In the genomic region with DNA sequence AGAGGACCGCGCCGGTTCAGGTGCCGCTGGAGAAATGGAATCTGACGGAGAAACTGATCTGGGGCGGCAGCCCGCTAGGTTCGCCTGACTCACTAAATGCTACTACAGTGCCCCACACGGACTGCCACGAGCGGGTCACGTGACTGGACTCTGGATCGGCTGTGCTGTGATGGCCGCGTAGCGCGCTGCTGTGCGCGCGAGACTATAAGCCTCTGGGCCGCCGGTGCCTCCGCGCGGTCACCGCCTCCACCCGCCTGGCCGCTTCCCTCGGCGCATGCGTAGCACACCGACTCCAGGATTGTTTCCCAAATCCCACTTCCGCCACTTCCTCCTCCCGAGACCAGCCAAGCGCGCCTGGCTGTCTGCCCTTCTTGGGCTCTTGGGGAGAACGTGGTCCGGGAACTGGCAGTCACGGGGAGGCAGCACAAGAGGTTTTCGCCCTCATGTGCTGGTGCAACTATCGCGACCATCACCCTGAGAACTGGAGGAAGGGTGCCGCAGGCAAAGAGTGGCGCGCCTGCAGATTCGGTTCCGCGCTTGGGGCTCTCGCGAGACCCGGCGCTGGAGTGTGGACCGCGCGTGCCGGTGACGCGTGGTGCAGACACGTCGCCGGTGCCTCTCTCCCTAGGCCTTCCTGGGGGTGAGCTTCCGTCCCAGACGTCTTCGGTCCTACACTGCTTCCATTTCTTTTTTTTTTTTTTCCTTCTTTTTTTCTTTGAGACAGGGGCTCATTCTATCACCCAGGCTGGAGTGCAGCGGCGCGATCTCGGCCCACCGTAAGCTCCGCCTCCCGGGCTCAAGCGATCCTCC, we compare ENCODE assay signal across 1 cellular context.
TF ChIP-seq lines count a peak whose summit lies in the region.

No MANE protein-coding gene starts in this region.

TF ChIP-seq in HepG2, 621 proteins besides CTCF, POLR2A, EP300 and RAD21 (continued from another document and continues in another):
- TF ChIP-seq, protein P1, sequence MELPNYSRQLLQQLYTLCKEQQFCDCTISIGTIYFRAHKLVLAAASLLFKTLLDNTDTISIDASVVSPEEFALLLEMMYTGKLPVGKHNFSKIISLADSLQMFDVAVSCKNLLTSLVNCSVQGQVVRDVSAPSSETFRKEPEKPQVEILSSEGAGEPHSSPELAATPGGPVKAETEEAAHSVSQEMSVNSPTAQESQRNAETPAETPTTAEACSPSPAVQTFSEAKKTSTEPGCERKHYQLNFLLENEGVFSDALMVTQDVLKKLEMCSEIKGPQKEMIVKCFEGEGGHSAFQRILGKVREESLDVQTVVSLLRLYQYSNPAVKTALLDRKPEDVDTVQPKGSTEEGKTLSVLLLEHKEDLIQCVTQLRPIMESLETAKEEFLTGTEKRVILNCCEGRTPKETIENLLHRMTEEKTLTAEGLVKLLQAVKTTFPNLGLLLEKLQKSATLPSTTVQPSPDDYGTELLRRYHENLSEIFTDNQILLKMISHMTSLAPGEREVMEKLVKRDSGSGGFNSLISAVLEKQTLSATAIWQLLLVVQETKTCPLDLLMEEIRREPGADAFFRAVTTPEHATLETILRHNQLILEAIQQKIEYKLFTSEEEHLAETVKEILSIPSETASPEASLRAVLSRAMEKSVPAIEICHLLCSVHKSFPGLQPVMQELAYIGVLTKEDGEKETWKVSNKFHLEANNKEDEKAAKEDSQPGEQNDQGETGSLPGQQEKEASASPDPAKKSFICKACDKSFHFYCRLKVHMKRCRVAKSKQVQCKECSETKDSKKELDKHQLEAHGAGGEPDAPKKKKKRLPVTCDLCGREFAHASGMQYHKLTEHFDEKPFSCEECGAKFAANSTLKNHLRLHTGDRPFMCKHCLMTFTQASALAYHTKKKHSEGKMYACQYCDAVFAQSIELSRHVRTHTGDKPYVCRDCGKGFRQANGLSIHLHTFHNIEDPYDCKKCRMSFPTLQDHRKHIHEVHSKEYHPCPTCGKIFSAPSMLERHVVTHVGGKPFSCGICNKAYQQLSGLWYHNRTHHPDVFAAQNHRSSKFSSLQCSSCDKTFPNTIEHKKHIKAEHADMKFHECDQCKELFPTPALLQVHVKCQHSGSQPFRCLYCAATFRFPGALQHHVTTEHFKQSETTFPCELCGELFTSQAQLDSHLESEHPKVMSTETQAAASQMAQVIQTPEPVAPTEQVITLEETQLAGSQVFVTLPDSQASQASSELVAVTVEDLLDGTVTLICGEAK (IDR thresholded peaks at IDR 0.05), result no peak
- TF ChIP-seq, protein P1 (CRISPR knock-in tag; IDR thresholded peaks at IDR 0.05), result peak; percentile 68; the same call in 1 of the 2 replicates
- TF ChIP-seq, protein P2, sequence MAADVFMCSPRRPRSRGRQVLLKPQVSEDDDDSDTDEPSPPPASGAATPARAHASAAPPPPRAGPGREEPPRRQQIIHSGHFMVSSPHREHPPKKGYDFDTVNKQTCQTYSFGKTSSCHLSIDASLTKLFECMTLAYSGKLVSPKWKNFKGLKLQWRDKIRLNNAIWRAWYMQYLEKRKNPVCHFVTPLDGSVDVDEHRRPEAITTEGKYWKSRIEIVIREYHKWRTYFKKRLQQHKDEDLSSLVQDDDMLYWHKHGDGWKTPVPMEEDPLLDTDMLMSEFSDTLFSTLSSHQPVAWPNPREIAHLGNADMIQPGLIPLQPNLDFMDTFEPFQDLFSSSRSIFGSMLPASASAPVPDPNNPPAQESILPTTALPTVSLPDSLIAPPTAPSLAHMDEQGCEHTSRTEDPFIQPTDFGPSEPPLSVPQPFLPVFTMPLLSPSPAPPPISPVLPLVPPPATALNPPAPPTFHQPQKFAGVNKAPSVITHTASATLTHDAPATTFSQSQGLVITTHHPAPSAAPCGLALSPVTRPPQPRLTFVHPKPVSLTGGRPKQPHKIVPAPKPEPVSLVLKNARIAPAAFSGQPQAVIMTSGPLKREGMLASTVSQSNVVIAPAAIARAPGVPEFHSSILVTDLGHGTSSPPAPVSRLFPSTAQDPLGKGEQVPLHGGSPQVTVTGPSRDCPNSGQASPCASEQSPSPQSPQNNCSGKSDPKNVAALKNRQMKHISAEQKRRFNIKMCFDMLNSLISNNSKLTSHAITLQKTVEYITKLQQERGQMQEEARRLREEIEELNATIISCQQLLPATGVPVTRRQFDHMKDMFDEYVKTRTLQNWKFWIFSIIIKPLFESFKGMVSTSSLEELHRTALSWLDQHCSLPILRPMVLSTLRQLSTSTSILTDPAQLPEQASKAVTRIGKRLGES (CRISPR knock-in tag; IDR thresholded peaks at IDR 0.05; ENCODE audit: borderline replicate concordance), result peak; percentile 98
- TF ChIP-seq, protein P3, sequence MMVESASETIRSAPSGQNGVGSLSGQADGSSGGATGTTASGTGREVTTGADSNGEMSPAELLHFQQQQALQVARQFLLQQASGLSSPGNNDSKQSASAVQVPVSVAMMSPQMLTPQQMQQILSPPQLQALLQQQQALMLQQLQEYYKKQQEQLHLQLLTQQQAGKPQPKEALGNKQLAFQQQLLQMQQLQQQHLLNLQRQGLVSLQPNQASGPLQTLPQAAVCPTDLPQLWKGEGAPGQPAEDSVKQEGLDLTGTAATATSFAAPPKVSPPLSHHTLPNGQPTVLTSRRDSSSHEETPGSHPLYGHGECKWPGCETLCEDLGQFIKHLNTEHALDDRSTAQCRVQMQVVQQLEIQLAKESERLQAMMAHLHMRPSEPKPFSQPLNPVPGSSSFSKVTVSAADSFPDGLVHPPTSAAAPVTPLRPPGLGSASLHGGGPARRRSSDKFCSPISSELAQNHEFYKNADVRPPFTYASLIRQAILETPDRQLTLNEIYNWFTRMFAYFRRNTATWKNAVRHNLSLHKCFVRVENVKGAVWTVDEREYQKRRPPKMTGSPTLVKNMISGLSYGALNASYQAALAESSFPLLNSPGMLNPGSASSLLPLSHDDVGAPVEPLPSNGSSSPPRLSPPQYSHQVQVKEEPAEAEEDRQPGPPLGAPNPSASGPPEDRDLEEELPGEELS (CRISPR knock-in tag; IDR thresholded peaks at IDR 0.05), result peak; percentile 35
- TF ChIP-seq SMAD3 (CRISPR knock-in tag; IDR thresholded peaks at IDR 0.05) (no peak; the same call in 1 of the 2 replicates), ZNF572 (CRISPR knock-in tag; IDR thresholded peaks at IDR 0.05) (peak; percentile 43; the same call in 1 of the 2 replicates), DR1 (CRISPR knock-in tag; IDR thresholded peaks at IDR 0.05) (peak; percentile 83), ZNF232 (CRISPR knock-in tag; IDR thresholded peaks at IDR 0.05; ENCODE audit: borderline replicate concordance) (peak; percentile 72; the same call in 1 of the 2 replicates), HNF4G (IDR thresholded peaks at IDR 0.05; ENCODE audit: borderline replicate concordance, low read depth, low read length) (peak; percentile 68; the same call in 1 of the 2 replicates), HNF4G (CRISPR knock-in tag; IDR thresholded peaks at IDR 0.05; ENCODE audit: borderline replicate concordance, low read depth) (peak; percentile 21; the same call in 1 of the 2 replicates), ZNF263 (CRISPR knock-in tag; IDR thresholded peaks at IDR 0.05) (peak; percentile 71), ZNF205 (CRISPR knock-in tag; IDR thresholded peaks at IDR 0.05) (peak; percentile 75; the same call in 1 of the 2 replicates), BRD4 (CRISPR knock-in tag; IDR thresholded peaks at IDR 0.05) (peak; percentile 77), ZNF674 (CRISPR knock-in tag; IDR thresholded peaks at IDR 0.05; ENCODE audit: low read depth) (no peak), ZNF367 (CRISPR knock-in tag; IDR thresholded peaks at IDR 0.05; ENCODE audit: borderline replicate concordance) (peak; percentile 69; the same call in 1 of the 2 replicates), ISX (CRISPR knock-in tag; conservative IDR thresholded peaks at IDR 0.05) (no peak), ZNF333 (CRISPR knock-in tag; IDR thresholded peaks at IDR 0.05; ENCODE audit: borderline replicate concordance) (peak; percentile 80; the same call in 1 of the 2 replicates), ZFP36 (IDR thresholded peaks at IDR 0.05; ENCODE audit: borderline replicate concordance, low read depth, low read length, partially characterized antibody) (no peak), ZBTB1 (CRISPR knock-in tag; IDR thresholded peaks at IDR 0.05; ENCODE audit: borderline replicate concordance) (no peak), FLYWCH1 (CRISPR knock-in tag; IDR thresholded peaks at IDR 0.05) (no peak)
- TF ChIP-seq, protein P4, sequence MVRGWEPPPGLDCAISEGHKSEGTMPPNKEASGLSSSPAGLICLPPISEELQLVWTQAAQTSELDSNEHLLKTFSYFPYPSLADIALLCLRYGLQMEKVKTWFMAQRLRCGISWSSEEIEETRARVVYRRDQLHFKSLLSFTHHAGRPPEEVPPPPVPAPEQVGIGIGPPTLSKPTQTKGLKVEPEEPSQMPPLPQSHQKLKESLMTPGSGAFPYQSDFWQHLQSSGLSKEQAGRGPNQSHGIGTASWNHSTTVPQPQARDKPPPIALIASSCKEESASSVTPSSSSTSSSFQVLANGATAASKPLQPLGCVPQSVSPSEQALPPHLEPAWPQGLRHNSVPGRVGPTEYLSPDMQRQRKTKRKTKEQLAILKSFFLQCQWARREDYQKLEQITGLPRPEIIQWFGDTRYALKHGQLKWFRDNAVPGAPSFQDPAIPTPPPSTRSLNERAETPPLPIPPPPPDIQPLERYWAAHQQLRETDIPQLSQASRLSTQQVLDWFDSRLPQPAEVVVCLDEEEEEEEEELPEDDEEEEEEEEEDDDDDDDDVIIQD (CRISPR knock-in tag; IDR thresholded peaks at IDR 0.05; ENCODE audit: low read depth), result peak; percentile 53
- TF ChIP-seq, protein P5, sequence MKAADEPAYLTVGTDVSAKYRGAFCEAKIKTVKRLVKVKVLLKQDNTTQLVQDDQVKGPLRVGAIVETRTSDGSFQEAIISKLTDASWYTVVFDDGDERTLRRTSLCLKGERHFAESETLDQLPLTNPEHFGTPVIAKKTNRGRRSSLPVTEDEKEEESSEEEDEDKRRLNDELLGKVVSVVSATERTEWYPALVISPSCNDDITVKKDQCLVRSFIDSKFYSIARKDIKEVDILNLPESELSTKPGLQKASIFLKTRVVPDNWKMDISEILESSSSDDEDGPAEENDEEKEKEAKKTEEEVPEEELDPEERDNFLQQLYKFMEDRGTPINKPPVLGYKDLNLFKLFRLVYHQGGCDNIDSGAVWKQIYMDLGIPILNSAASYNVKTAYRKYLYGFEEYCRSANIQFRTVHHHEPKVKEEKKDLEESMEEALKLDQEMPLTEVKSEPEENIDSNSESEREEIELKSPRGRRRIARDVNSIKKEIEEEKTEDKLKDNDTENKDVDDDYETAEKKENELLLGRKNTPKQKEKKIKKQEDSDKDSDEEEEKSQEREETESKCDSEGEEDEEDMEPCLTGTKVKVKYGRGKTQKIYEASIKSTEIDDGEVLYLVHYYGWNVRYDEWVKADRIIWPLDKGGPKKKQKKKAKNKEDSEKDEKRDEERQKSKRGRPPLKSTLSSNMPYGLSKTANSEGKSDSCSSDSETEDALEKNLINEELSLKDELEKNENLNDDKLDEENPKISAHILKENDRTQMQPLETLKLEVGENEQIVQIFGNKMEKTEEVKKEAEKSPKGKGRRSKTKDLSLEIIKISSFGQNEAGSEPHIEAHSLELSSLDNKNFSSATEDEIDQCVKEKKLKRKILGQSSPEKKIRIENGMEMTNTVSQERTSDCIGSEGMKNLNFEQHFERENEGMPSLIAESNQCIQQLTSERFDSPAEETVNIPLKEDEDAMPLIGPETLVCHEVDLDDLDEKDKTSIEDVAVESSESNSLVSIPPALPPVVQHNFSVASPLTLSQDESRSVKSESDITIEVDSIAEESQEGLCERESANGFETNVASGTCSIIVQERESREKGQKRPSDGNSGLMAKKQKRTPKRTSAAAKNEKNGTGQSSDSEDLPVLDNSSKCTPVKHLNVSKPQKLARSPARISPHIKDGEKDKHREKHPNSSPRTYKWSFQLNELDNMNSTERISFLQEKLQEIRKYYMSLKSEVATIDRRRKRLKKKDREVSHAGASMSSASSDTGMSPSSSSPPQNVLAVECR (CRISPR knock-in tag; IDR thresholded peaks at IDR 0.05; ENCODE audit: borderline replicate concordance), result peak; percentile 84; the same call in 1 of the 2 replicates
- TF ChIP-seq, protein P6, sequence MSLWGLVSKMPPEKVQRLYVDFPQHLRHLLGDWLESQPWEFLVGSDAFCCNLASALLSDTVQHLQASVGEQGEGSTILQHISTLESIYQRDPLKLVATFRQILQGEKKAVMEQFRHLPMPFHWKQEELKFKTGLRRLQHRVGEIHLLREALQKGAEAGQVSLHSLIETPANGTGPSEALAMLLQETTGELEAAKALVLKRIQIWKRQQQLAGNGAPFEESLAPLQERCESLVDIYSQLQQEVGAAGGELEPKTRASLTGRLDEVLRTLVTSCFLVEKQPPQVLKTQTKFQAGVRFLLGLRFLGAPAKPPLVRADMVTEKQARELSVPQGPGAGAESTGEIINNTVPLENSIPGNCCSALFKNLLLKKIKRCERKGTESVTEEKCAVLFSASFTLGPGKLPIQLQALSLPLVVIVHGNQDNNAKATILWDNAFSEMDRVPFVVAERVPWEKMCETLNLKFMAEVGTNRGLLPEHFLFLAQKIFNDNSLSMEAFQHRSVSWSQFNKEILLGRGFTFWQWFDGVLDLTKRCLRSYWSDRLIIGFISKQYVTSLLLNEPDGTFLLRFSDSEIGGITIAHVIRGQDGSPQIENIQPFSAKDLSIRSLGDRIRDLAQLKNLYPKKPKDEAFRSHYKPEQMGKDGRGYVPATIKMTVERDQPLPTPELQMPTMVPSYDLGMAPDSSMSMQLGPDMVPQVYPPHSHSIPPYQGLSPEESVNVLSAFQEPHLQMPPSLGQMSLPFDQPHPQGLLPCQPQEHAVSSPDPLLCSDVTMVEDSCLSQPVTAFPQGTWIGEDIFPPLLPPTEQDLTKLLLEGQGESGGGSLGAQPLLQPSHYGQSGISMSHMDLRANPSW (CRISPR knock-in tag; IDR thresholded peaks at IDR 0.05; ENCODE audit: borderline replicate concordance), result peak; percentile 97
